In the genomic region with DNA sequence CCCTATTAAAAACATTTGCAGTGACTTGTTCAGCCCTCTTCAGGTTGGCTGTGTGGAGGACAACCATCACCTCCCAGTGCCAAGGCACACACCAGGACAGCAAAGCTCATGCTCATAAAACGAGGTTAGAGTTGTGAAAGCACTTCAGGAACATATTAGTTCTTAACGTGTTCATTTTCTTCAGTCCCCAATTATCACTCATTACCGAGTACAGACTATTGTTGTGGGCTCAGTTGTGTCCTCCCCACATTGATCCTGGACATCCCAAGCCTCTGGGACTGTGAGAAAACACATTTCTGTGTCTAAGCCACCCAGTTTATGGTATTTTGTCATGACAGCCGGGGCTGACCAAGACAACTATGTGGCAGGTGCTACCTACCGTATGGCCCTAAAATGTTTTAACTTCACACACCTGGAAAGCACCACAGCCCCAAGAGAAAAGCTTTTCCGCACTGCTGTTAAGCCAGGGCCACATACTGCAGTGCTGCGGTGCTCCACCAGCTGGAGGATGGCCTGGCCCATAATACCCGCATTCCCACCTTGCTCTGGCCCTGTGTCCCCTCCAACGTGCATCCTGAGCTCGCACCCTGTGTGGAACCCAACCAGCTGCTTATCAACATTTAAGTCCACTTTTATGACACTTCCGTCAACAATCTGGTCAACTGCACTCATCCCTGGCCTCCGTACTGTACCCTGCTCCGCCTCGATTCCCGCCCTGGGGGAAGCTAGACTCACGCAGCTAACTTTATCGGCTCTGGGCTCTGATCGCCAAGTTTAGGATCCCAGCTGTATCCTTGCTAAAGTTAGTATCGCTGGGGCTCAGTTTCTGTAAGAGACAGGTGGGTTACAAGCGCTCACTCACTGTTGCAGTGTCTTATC, we compare ENCODE assay signal across 8 cellular contexts.
DNase-seq lines count a peak whose midpoint lies in the region; ATAC-seq and TF ChIP-seq lines count a peak whose summit lies in the region.
"Not testable (repeated sequence)": the region's sequence is repeated elsewhere in the genome, so short reads cannot be mapped to it uniquely, and the experiment has no call there.

No MANE protein-coding gene starts in this region.

- DNase-seq in RWPE2 (ENCODE audit: low spot score); astrocyte of the cerebellum (ENCODE audit: low read depth); Right ventricle myocardium inferior (ENCODE audit: missing footprints); natural killer cell treated with Interleukin-12 subunit alpha and Interleukin-12 subunit beta and Interleukin-15 and Interleukin-18, amount 100 ng/mL, for 72 hours (ENCODE audit: low spot score); thoracic aorta (ENCODE audit: low spot score): not testable (repeated sequence)

- peak overlapping the region; percentile 95 to 100 for H3K27ac Mint-ChIP-seq in natural killer cell treated with Interleukin-12 subunit alpha and Interleukin-12 subunit beta and Interleukin-15 and Interleukin-18, amount 100 ng/mL, for 72 hours

- H3K36me3 Mint-ChIP-seq in natural killer cell treated with Interleukin-12 subunit alpha and Interleukin-12 subunit beta and Interleukin-15 and Interleukin-18, amount 100 ng/mL, for 72 hours, result not testable (repeated sequence)

- H3K27me3 Mint-ChIP-seq in natural killer cell treated with Interleukin-12 subunit alpha and Interleukin-12 subunit beta and Interleukin-15 and Interleukin-18, amount 100 ng/mL, for 72 hours, result not testable (repeated sequence)

- not testable (repeated sequence) for H3K36me3 ChIP-seq in RWPE2 (ENCODE audit: low read depth); thoracic aorta

- not testable (repeated sequence) for H3K9me3 ChIP-seq in RWPE2 (ENCODE audit: severe bottlenecking); thoracic aorta

- H3K4me3 Mint-ChIP-seq in natural killer cell treated with Interleukin-12 subunit alpha and Interleukin-12 subunit beta and Interleukin-15 and Interleukin-18, amount 100 ng/mL, for 72 hours, result peak overlapping the region; percentile 99

- H3K9me3 Mint-ChIP-seq in natural killer cell treated with Interleukin-12 subunit alpha and Interleukin-12 subunit beta and Interleukin-15 and Interleukin-18, amount 100 ng/mL, for 72 hours, result not testable (repeated sequence)

- H3K4me1 Mint-ChIP-seq in natural killer cell treated with Interleukin-12 subunit alpha and Interleukin-12 subunit beta and Interleukin-15 and Interleukin-18, amount 100 ng/mL, for 72 hours (ENCODE audit: low read depth in 2 of 2), result peaks cover 18 to 27% of the 10 kb centered on the region in 2 donors

- in situ Hi-C loops in astrocyte of the cerebellum (cut with HindIII; ENCODE audit: low sequenced_read_pairs), result not testable (repeated sequence)

- not testable (repeated sequence) for H3K4me3 ChIP-seq in RWPE2 (ENCODE audit: severe bottlenecking)
- peak overlapping the region; percentile 61 for H3K4me3 ChIP-seq in astrocyte of the cerebellum (ENCODE audit: low read depth, low read length)
- H3K4me3 ChIP-seq in thoracic aorta, result peak overlapping the region; percentile 83

- H3K4me1 ChIP-seq in RWPE2 (ENCODE audit: insufficient read depth, poor library complexity, severe bottlenecking); thoracic aorta (ENCODE audit: control insufficient read depth in 1 of 2, low read depth in 2 of 2): not testable (repeated sequence)

- not testable (repeated sequence) for H3K27ac ChIP-seq in RWPE2 (ENCODE audit: poor library complexity, severe bottlenecking); thoracic aorta

- TF ChIP-seq CTCF in RWPE2 (IDR thresholded peaks at IDR 0.05; ENCODE audit: poor library complexity, severe bottlenecking); astrocyte of the cerebellum (IDR thresholded peaks at IDR 0.05; ENCODE audit: low read depth, low read length, missing control alignments); thoracic aorta (IDR thresholded peaks at IDR 0.05): not testable (repeated sequence)

- intact Hi-C loops in Right ventricle myocardium inferior (cut with DNase I), result not testable (repeated sequence)

- H3K27me3 ChIP-seq in RWPE2 (ENCODE audit: insufficient read depth, poor library complexity, severe bottlenecking); thoracic aorta (replicated peaks; ENCODE audit: insufficient read depth): not testable (repeated sequence)

- peak; percentile 30 for ATAC-seq in GM18498 (IDR thresholded peaks at IDR 0.05; ENCODE audit: unreplicated experiment)
- peak; percentile 32 for ATAC-seq in GM21737 (IDR thresholded peaks at IDR 0.05; ENCODE audit: unreplicated experiment)
- peak; percentile 25 for ATAC-seq in HG03196 (IDR thresholded peaks at IDR 0.05; ENCODE audit: unreplicated experiment)
- ATAC-seq in RWPE2 (ENCODE audit: low read depth), result peak; percentile 43
- ATAC-seq in Right ventricle myocardium inferior, result peak; percentile 8
- ATAC-seq in natural killer cell treated with Interleukin-12 subunit alpha and Interleukin-12 subunit beta and Interleukin-15 and Interleukin-18, amount 100 ng/mL, for 72 hours, result peak; percentile 40 to 61
- not testable (repeated sequence) for ATAC-seq in thoracic aorta (ENCODE audit: insufficient number of reproducible peaks, low FRiP score, low read depth)
